ENCODE assay signal across 13 cellular contexts in genomic region chrX:48899078-48899410, GRCh38. TPM values are rescaled to one million over a fixed set of nuclear protein-coding genes. Genes with fewer than 3 reads are reported as not detected.
DNase-seq lines count a peak whose midpoint lies in the region; ATAC-seq, FAIRE-seq and TF ChIP-seq lines count a peak whose summit lies in the region.
"Had no signal": no experiment of that assay in that cellular context is flagged by ENCODE, and none has a peak within 500 bp of the region (broad histone marks: within the 10 kb centered on the region; RNA-seq: fewer than 3 reads in every experiment).

No MANE protein-coding gene starts in this region.

- H3K27me3 ChIP-seq in DND-41 (ENCODE audit: insufficient read depth, low read length, poor library complexity): no peaks in the 10 kb centered on the region
- H3K27me3 ChIP-seq in hepatocyte: no peaks in the 10 kb centered on the region
- H3K27me3 ChIP-seq: heart right ventricle, ovary had no signal

- peaks cover 50% of the 10 kb centered on the region for H3K79me2 ChIP-seq in DND-41 (ENCODE audit: insufficient read depth, low read length)
- H3K79me2 ChIP-seq in hepatocyte: peaks cover 31% of the 10 kb centered on the region

- no peak for TF ChIP-seq RAD21 in A549 (conservative IDR thresholded peaks at IDR 0.05 in 1 of 2, IDR thresholded peaks at IDR 0.05 in 1 of 2)

- H3K4me2 ChIP-seq in A549: peak overlapping the region; percentile 84
- peak overlapping the region; percentile 97 for H3K4me2 ChIP-seq in DND-41 (ENCODE audit: insufficient read depth, low read length)
- H3K4me2 ChIP-seq in hepatocyte: peak overlapping the region; percentile 76

- TF ChIP-seq EP300 in A549 (IDR thresholded peaks at IDR 0.05): no peak

- peak overlapping the region; percentile 94; the same call in 1 of the 2 replicates for H3K9ac ChIP-seq in DND-41 (ENCODE audit: low read depth, low read length)

- H3K4me3 ChIP-seq in A549 (peak overlapping the region; percentile 87), DND-41 (ENCODE audit: low read depth in 1 of 2, low read length in 2 of 2) (peak overlapping the region in 1 of 2 experiments; percentile 98; a peak in 1 of 4 replicates), hepatocyte (no peak overlapping the region)

- CTCF ChIA-PET in A549 (lab: Yijun Ruan, JAX): interaction anchor here (0.7 to 1.4 kb wide), 2 partner anchors 18 to 198 kb away, joined by 3 to 4 read pairs; no protein-coding TSS in a partner anchor
- CTCF ChIA-PET in RWPE1 (lab: Yijun Ruan, JAX): no interaction called here

- H3K9me3 ChIP-seq in A549 (no peaks in the 10 kb centered on the region), DND-41 (ENCODE audit: insufficient read depth, low read length, severe bottlenecking) (no peaks in the 10 kb centered on the region), hepatocyte (ENCODE audit: low read depth) (no peaks in the 10 kb centered on the region)
- H3K9me3 ChIP-seq: left ventricle myocardium inferior, ovary had no signal

- 68% methylated on average over 5 of the region's 8 CpGs for WGBS in A549 (ENCODE audit: missing lambda C conversion rate)
- WGBS in hepatocyte (ENCODE audit: low lambda C conversion rate, missing lambda C conversion rate): 90% methylated on average over 8 of the region's 8 CpGs

- H3K27ac ChIP-seq in A549 (0 out of 6 replicates have a peak overlapping the region, but pooled peaks of 1 of the 2 experiments have one; percentile 25), DND-41 (ENCODE audit: low read length) (no peak overlapping the region), RWPE1 (peak overlapping the region; percentile 91), hepatocyte (no peak overlapping the region)

- no peak for FAIRE-seq in A549 (lab: Jason Lieb, UNC)

- no peak overlapping the region for H2AFZ ChIP-seq in DND-41 (ENCODE audit: low read depth, low read length)
- H2AFZ ChIP-seq in hepatocyte: no peak overlapping the region

- H4K20me1 ChIP-seq in DND-41 (ENCODE audit: insufficient read depth, low read length): peaks cover 30% of the 10 kb centered on the region
- H4K20me1 ChIP-seq in hepatocyte (ENCODE audit: insufficient read depth, poor library complexity, severe bottlenecking): no peaks in the 10 kb centered on the region

- H3K4me1 ChIP-seq in A549: peaks cover 16% of the 10 kb centered on the region
- H3K4me1 ChIP-seq in DND-41 (ENCODE audit: insufficient read depth, low read length): peaks cover 29% of the 10 kb centered on the region
- no peaks in the 10 kb centered on the region for H3K4me1 ChIP-seq in hepatocyte (ENCODE audit: insufficient read depth)

- POLR2A ChIA-PET in A549 (lab: Yijun Ruan, JAX) (interaction anchor here (0.7 to 1.8 kb wide), 3 partner anchors 13 to 97 kb away, joined by 3 to 15 read pairs (median 5); partner anchors contain the start of genes HDAC6 and SLC35A2), RWPE1 (lab: Yijun Ruan, JAX; ENCODE audit: low non-redundant PET) (no interaction called here)

- H3K36me3 ChIP-seq in DND-41 (ENCODE audit: insufficient read depth, low read length) (peaks cover 47% of the 10 kb centered on the region), hepatocyte (replicated peaks; ENCODE audit: insufficient read depth, low read depth) (no peaks in the 10 kb centered on the region)
- H3K36me3 ChIP-seq: ovary had no signal

- in situ Hi-C loops in ACHN (cut with HindIII; ENCODE audit: low pct_ligation_motif_present, low pct_unique_long_range_greater_than_20kb, low sequenced_read_pairs): no loop called here

- H3K9me2 ChIP-seq in hepatocyte (replicated peaks; ENCODE audit: insufficient read depth): no peaks in the 10 kb centered on the region

- ATAC-seq in A549 (no peak), DND-41 (ENCODE audit: insufficient read depth, low read depth) (no peak), HG03521 (IDR thresholded peaks at IDR 0.05; ENCODE audit: unreplicated experiment) (no peak), HG02885 (IDR thresholded peaks at IDR 0.05; ENCODE audit: poor library complexity, unreplicated experiment) (no peak)
- ATAC-seq: heart right ventricle had no signal

- no peak for TF ChIP-seq POLR2A in A549 (IDR thresholded peaks at IDR 0.05; ENCODE audit: low read length)

- DNase-seq in A549 (ENCODE audit: low read depth in 1 of 2, low spot score in 1 of 2) (no peak), DND-41 (no peak), RWPE1 (ENCODE audit: low spot score) (no peak), hepatocyte (ENCODE audit: low spot score) (no peak), NCI-H748 (lab: John Stamatoyannopoulos, UW; ENCODE audit: unreplicated experiment) (no peak), ACHN (no peak)
- DNase-seq: GOT3, heart right ventricle, left ventricle myocardium inferior, NCI-H146 had no signal

- TF ChIP-seq CTCF in A549 (IDR thresholded peaks at IDR 0.05): no peak
- TF ChIP-seq CTCF in DND-41 (IDR thresholded peaks at IDR 0.05; ENCODE audit: borderline replicate concordance, extremely low read depth, low read length, poor library complexity, severe bottlenecking): no peak
- TF ChIP-seq CTCF in RWPE1 (conservative IDR thresholded peaks at IDR 0.05; ENCODE audit: low read depth): no peak
- TF ChIP-seq CTCF in hepatocyte (IDR thresholded peaks at IDR 0.05; ENCODE audit: poor library complexity): no peak

TF ChIP-seq in A549, 52 proteins besides CTCF, POLR2A, EP300 and RAD21:
- TF ChIP-seq GATA3 (IDR thresholded peaks at IDR 0.05; ENCODE audit: borderline replicate concordance) (no peak), RFX5 (IDR thresholded peaks at IDR 0.05) (no peak), PHF8 (IDR thresholded peaks at IDR 0.05; ENCODE audit: borderline replicate concordance, low read depth) (no peak), EHF (CRISPR knock-in tag; IDR thresholded peaks at IDR 0.05) (no peak), CHD2 (IDR thresholded peaks at IDR 0.05; ENCODE audit: low read length, partially characterized antibody) (no peak), ZC3H11A (IDR thresholded peaks at IDR 0.05) (no peak), ZNF302 (CRISPR knock-in tag; IDR thresholded peaks at IDR 0.05) (no peak), CBX2 (IDR thresholded peaks at IDR 0.05; ENCODE audit: borderline replicate concordance, low read depth) (no peak), SREBF2 (IDR thresholded peaks at IDR 0.05) (no peak), ELK1 (IDR thresholded peaks at IDR 0.05; ENCODE audit: low read depth, low read length) (no peak), JUN (IDR thresholded peaks at IDR 0.05) (no peak), KDM1A (IDR thresholded peaks at IDR 0.05; ENCODE audit: low read depth) (no peak), NFE2L2 (conservative IDR thresholded peaks at IDR 0.05; ENCODE audit: low read length) (no peak), CEBPB (IDR thresholded peaks at IDR 0.05) (no peak), NR3C1 (IDR thresholded peaks at IDR 0.05) (no peak), FOXS1 (CRISPR knock-in tag; IDR thresholded peaks at IDR 0.05) (no peak), BHLHE40 (IDR thresholded peaks at IDR 0.05; ENCODE audit: low read depth, low read length) (no peak)
TF ChIP-seq in A549: peak in this region for 0.

RNA-seq across cellular contexts. Expression of gene PQBP1, which starts 1.3 kb away (rescaled TPM):
- 119 and 125 TPM in 2 replicates for polyA plus RNA-seq in A549 (2011; rRNA removed)
- polyA plus RNA-seq in A549 (2012; cell fraction: cytosol; rRNA removed): 169 and 209 TPM in 2 replicates
- 204 and 214 TPM in 2 replicates for polyA plus RNA-seq in A549 (2012; cell fraction: nucleus; rRNA removed)
- 140 to 158 TPM (median 147 TPM) in 3 replicates for polyA plus RNA-seq in A549 (2017; fragmentation: RNase III; extraction: RNeasy Plus Mini Kit Qiagen cat#74134 plus additional on column Dnase treatment)
- polyA minus RNA-seq in A549 (2011; rRNA and poly(A)+ RNA removed): 95.1 and 139 TPM in 2 replicates
- total RNA-seq in hepatocyte: 33.8 and 35.3 TPM in 2 replicates
- 82.9 and 87.6 TPM in 2 replicates for polyA plus RNA-seq in hepatocyte

RNA-seq across cellular contexts. Expression of gene TIMM17B, which starts 1.5 kb away (rescaled TPM):
- 68.9 and 71.8 TPM in 2 replicates for polyA plus RNA-seq in A549 (2011; rRNA removed)
- polyA plus RNA-seq in A549 (2012; cell fraction: cytosol; rRNA removed): 176 and 203 TPM in 2 replicates
- polyA plus RNA-seq in A549 (2012; cell fraction: nucleus; rRNA removed): 162 and 173 TPM in 2 replicates
- 71.9 to 76.9 TPM (median 73.3 TPM) in 3 replicates for polyA plus RNA-seq in A549 (2017; fragmentation: RNase III; extraction: RNeasy Plus Mini Kit Qiagen cat#74134 plus additional on column Dnase treatment)
- polyA minus RNA-seq in A549 (2011; rRNA and poly(A)+ RNA removed): 51.2 and 55.1 TPM in 2 replicates
- total RNA-seq in hepatocyte: 42.5 and 56.7 TPM in 2 replicates
- polyA plus RNA-seq in hepatocyte: 113 and 132 TPM in 2 replicates

RNA-seq across cellular contexts. Expression of gene SLC35A2, which starts 12.4 kb away (rescaled TPM):
- polyA plus RNA-seq in A549 (2011; rRNA removed) (39.4 and 64.2 TPM in 2 replicates), A549 (2017; fragmentation: RNase III; extraction: RNeasy Plus Mini Kit Qiagen cat#74134 plus additional on column Dnase treatment) (42.3 to 50.2 TPM (median 49.0 TPM) in 3 replicates), hepatocyte (82.4 and 95.9 TPM in 2 replicates)
- polyA plus RNA-seq in A549 (2012; cell fraction: cytosol; rRNA removed): 47.0 and 62.4 TPM in 2 replicates
- 71.5 and 82.6 TPM in 2 replicates for polyA plus RNA-seq in A549 (2012; cell fraction: nucleus; rRNA removed)
- polyA minus RNA-seq in A549 (2011; rRNA and poly(A)+ RNA removed): 53.2 and 68.1 TPM in 2 replicates
- 40.8 and 49.5 TPM in 2 replicates for total RNA-seq in hepatocyte

RNA-seq across cellular contexts. Expression of gene PIM2, which starts 19.8 kb away (rescaled TPM):
- 8.2 and 8.5 TPM in 2 replicates for polyA plus RNA-seq in A549 (2011; rRNA removed)
- polyA plus RNA-seq in A549 (2012; cell fraction: cytosol; rRNA removed): 10.0 and 11.2 TPM in 2 replicates
- polyA plus RNA-seq in A549 (2012; cell fraction: nucleus; rRNA removed): 18.2 and 21.9 TPM in 2 replicates
- 7.9 to 8.8 TPM (median 7.9 TPM) in 3 replicates for polyA plus RNA-seq in A549 (2017; fragmentation: RNase III; extraction: RNeasy Plus Mini Kit Qiagen cat#74134 plus additional on column Dnase treatment)
- 9.0 and 12.3 TPM in 2 replicates for polyA minus RNA-seq in A549 (2011; rRNA and poly(A)+ RNA removed)
- 7.0 and 11.5 TPM in 2 replicates for total RNA-seq in hepatocyte
- 16.8 and 17.2 TPM in 2 replicates for polyA plus RNA-seq in hepatocyte

RNA-seq across cellular contexts. Expression of gene OTUD5, which starts 58.4 kb away (rescaled TPM):
- polyA plus RNA-seq in A549 (2011; rRNA removed) (57.7 and 65.6 TPM in 2 replicates), A549 (2017; fragmentation: RNase III; extraction: RNeasy Plus Mini Kit Qiagen cat#74134 plus additional on column Dnase treatment) (42.5 to 48.2 TPM (median 45.9 TPM) in 3 replicates), hepatocyte (49.9 and 51.2 TPM in 2 replicates)
- polyA plus RNA-seq in A549 (2012; cell fraction: cytosol; rRNA removed): 49.8 and 52.3 TPM in 2 replicates
- 94.0 and 113 TPM in 2 replicates for polyA plus RNA-seq in A549 (2012; cell fraction: nucleus; rRNA removed)
- polyA minus RNA-seq in A549 (2011; rRNA and poly(A)+ RNA removed): 53.4 and 57.2 TPM in 2 replicates
- total RNA-seq in hepatocyte: 27.7 and 32.5 TPM in 2 replicates
